In genomic region chr1:25996966-25997758, GRCh38 we compare ENCODE assay signal across 1 cellular context.
TF ChIP-seq lines count a peak whose summit lies in the region.

No MANE protein-coding gene starts in this region.

TF ChIP-seq in HCT116, 20 proteins besides CTCF, POLR2A, EP300 and RAD21 (continued from another document):
- TF ChIP-seq ATF3 (IDR thresholded peaks at IDR 0.05) (no peak), REST (IDR thresholded peaks at IDR 0.05; ENCODE audit: low read depth) (no peak), EGR1 (IDR thresholded peaks at IDR 0.05; ENCODE audit: low read depth) (no peak), POLR2AphosphoS5 (IDR thresholded peaks at IDR 0.05; ENCODE audit: low read depth, low read length) (no peak), SP1 (IDR thresholded peaks at IDR 0.05; ENCODE audit: low read depth) (no peak), CBX3 (IDR thresholded peaks at IDR 0.05; ENCODE audit: low read depth) (no peak), EZH2phosphoT487 (IDR thresholded peaks at IDR 0.05; ENCODE audit: borderline replicate concordance) (no peak)
TF ChIP-seq in HCT116: peak in this region for 0.
